Comparison of ENCODE assay signal across 28 cellular contexts in the genomic region with DNA sequence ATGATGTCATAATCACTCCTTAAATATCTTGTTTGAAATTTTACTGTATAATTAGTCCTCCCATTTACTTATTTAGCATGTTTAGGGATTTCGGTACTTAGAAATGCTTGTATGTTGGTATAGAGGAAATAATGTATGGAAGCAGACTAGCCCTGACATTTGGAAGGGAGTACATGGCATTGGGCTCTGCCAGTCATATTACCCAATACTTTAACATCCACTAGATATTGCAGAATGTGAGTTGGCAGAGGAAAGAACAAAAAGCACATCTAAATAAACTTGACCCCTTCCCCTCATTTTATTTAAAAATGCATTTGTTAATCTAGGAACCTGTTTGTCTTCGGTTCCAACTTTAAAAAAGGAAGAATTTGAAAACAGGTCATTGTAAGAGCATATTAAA.
"Had no signal": no experiment of that assay in that cellular context is flagged by ENCODE, and none has a peak within 500 bp of the region (broad histone marks: within the 10 kb centered on the region; RNA-seq: fewer than 3 reads in every experiment).

No MANE protein-coding gene starts in this region.

- H2AFZ ChIP-seq: neural progenitor cell, parathyroid adenoma had no signal

- ATAC-seq: natural killer cell; psoas muscle; right cardiac atrium; sciatic nerve; stimulated activated memory B cell treated with anti-CD40 and anti-IgM and Interleukin-4, amounts not matched to agents 10 μg/mL and 1 μg/mL and 100 μg/mL, for 72 hours; stimulated activated naive CD8-positive, alpha-beta T cell treated with anti-CD3 and anti-CD28 coated beads, Interleukin-15, amount 100 ng/mL, for 72 hours; stimulated activated naive CD8-positive, alpha-beta T cell treated with anti-CD3 and anti-CD28 coated beads, Interleukin-15, Interleukin-2, amounts not matched to agents 100 U/mL and 50 U/mL, for 24 hours; upper lobe of right lung had no signal

- H3K27ac ChIP-seq: neural progenitor cell, ovary, parathyroid adenoma, psoas muscle, skin epidermis, spleen, suprapubic skin, testis, tibial artery, transverse colon, upper lobe of right lung, uterus had no signal

- DNase-seq: natural killer cell; occipital lobe; ovary; posterior cingulate gyrus; psoas muscle; right cardiac atrium; spleen; stimulated activated CD4-positive, alpha-beta T cell treated with anti-CD3 and anti-CD28 coated beads, Interleukin-12 subunit alpha, Interleukin-12 subunit beta, amount 100 ng/mL, for 4 hours; stimulated activated CD4-positive, alpha-beta T cell treated with anti-CD3 and anti-CD28 coated beads, Interleukin-1b, Interleukin-23, amount 100 ng/mL, for 48 hours; stimulated activated CD4-positive, alpha-beta T cell treated with anti-CD3 and anti-CD28 coated beads, Interleukin-4, amount 100 ng/mL, for 1 hour; stimulated activated CD4-positive, alpha-beta T cell treated with anti-CD3 and anti-CD28 coated beads, Interleukin-4, amount 100 ng/mL, for 4 hours; stimulated activated CD8-positive, alpha-beta memory T cell treated with anti-CD3 and anti-CD28 coated beads, Interleukin-4, amount 100 ng/mL, for 48 hours; stimulated activated naive CD4-positive, alpha-beta T cell; stimulated activated naive CD8-positive, alpha-beta T cell treated with anti-CD3 and anti-CD28 coated beads, Interleukin-15, amount 100 ng/mL, for 72 hours; stimulated activated naive CD8-positive, alpha-beta T cell treated with anti-CD3 and anti-CD28 coated beads, Interleukin-15, Interleukin-2, amounts not matched to agents 100 U/mL and 50 U/mL, for 24 hours; substantia nigra; testis; tibial artery; transverse colon; upper lobe of right lung; uterus had no signal

- H3K9ac ChIP-seq: neural progenitor cell, parathyroid adenoma had no signal

- H3K4me2 ChIP-seq: neural progenitor cell, smooth muscle cell had no signal

- H3K27me3 ChIP-seq: neural progenitor cell, ovary, suprapubic skin, testis, tibial artery, transverse colon, upper lobe of right lung, uterus had no signal

- H3K9me3 ChIP-seq: ovary, psoas muscle, spleen, suprapubic skin, testis, tibial artery, transverse colon, upper lobe of right lung, uterus had no signal

- H3K79me2 ChIP-seq: parathyroid adenoma had no signal

- H3K4me1 ChIP-seq: neural progenitor cell, parathyroid adenoma, psoas muscle, spleen, suprapubic skin, testis, tibial artery, transverse colon, upper lobe of right lung, uterus had no signal

- H3K36me3 ChIP-seq: ovary, suprapubic skin, tibial artery, transverse colon, uterus had no signal

- H3K4me3 ChIP-seq: neural progenitor cell, ovary, psoas muscle, skin epidermis, smooth muscle cell, spleen, suprapubic skin, testis, tibial artery, transverse colon, upper lobe of right lung, uterus had no signal
